Comparison of ENCODE assay signal across 7 cellular contexts in genomic region chr2:229654437-229654836, GRCh38. TPM values are rescaled to one million over a fixed set of nuclear protein-coding genes. Genes with fewer than 3 reads are reported as not detected.
"Had no signal": no experiment of that assay in that cellular context is flagged by ENCODE, and none has a peak within 500 bp of the region (broad histone marks: within the 10 kb centered on the region; RNA-seq: fewer than 3 reads in every experiment).

No MANE protein-coding gene starts in this region.

- H3K4me3 Mint-ChIP-seq: IgD-negative memory B cell had no signal

- DNase-seq: IMR-90, KBM-7 had no signal

- H3K4me3 ChIP-seq: K562 had no signal

- ATAC-seq: HepG2, K562 had no signal

- H3K27ac Mint-ChIP-seq: IgD-negative memory B cell had no signal

- H3K27ac ChIP-seq: HL-60 had no signal

- H3K9me3 Mint-ChIP-seq: IgD-negative memory B cell had no signal

- H3K4me1 Mint-ChIP-seq: IgD-negative memory B cell had no signal

RNA-seq across cellular contexts. Expression of gene DNER, which starts 59.9 kb away (rescaled TPM):
- total RNA-seq: HepG2, HT-29, K562 had no signal
- polyA plus RNA-seq: HepG2, IgD-negative memory B cell, K562 had no signal
